ENCODE assay signal across 8 cellular contexts in the genomic region with DNA sequence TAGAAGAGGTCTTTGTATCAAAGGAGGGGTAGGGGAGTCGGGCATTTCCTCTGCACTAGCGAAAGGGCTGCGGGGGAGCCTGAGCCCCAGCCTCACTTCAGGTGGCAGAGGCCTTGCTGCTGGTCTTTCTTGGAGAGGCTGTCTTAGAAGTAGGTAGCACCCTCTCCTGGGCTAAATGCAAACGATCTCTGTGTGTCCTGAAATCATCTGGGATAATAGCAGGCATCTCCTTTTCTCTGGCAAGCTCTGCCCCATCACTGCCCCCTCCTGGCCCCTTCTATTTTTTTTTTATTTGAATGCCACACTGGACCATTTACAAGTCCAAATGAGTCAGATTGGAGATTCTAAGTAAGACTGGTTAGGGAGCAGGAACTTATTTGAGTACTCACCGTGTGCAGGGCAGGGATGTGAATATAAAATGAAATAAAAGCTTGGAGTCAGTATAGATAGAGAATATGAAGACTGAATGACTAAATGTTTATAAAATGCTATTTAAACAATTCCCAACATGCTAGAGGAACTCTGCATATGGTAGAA.
DNase-seq lines count a peak whose midpoint lies in the region; ATAC-seq and TF ChIP-seq lines count a peak whose summit lies in the region.

No MANE protein-coding gene starts in this region.

- no peak overlapping the region for H3K27ac Mint-ChIP-seq in activated naive CD4-positive, alpha-beta T cell treated with anti-CD3 and anti-CD28 coated beads for 36 hours
- no peak overlapping the region for H3K27ac Mint-ChIP-seq in osteocyte (ENCODE audit: unreplicated experiment)

- DNase-seq in EH (ENCODE audit: low read depth) (peak; percentile 95), HuH-7.5 (ENCODE audit: low spot score) (peak; percentile 78), NOMO-1 treated with DMSO at 0.1 percent for 48 hours (lab: John Stamatoyannopoulos, UW; ENCODE audit: unreplicated experiment) (peak; percentile 80), globus pallidus (ENCODE audit: low spot score) (peak; percentile 67), osteocyte (ENCODE audit: extremely low spot score, unreplicated experiment) (peak; percentile 90)
- DNase-seq in activated naive CD4-positive, alpha-beta T cell treated with anti-CD3 and anti-CD28 coated beads for 36 hours = peak; percentile 57

- intact Hi-C loops in activated naive CD4-positive, alpha-beta T cell treated with anti-CD3 and anti-CD28 coated beads for 36 hours (cut with micrococcal nuclease) = loop anchor here (1.0 to 5.0 kb wide), 5 partner anchors 192 to 856 kb away; no protein-coding TSS in a partner anchor

- H3K36me3 Mint-ChIP-seq in activated naive CD4-positive, alpha-beta T cell treated with anti-CD3 and anti-CD28 coated beads for 36 hours (ENCODE audit: low read depth) = no peaks in the 10 kb centered on the region
- H3K36me3 Mint-ChIP-seq in osteocyte (ENCODE audit: unreplicated experiment) = no peaks in the 10 kb centered on the region

- CTCF ChIA-PET in activated naive CD4-positive, alpha-beta T cell treated with anti-CD3 and anti-CD28 coated beads for 36 hours (lab: Charles Lee) = interaction anchor here (0.6 to 2.0 kb wide), 7 partner anchors 37 to 558 kb away, joined by 3 to 5 read pairs (median 3); no protein-coding TSS in a partner anchor

- peaks cover 19% of the 10 kb centered on the region for H3K27me3 Mint-ChIP-seq in activated naive CD4-positive, alpha-beta T cell treated with anti-CD3 and anti-CD28 coated beads for 36 hours (ENCODE audit: low read depth)
- peaks cover 5% of the 10 kb centered on the region for H3K27me3 Mint-ChIP-seq in osteocyte (ENCODE audit: unreplicated experiment)

- TF ChIP-seq CTCF in osteocyte (IDR thresholded peaks at IDR 0.05) = peak; percentile 98

- peaks cover 13% of the 10 kb centered on the region for H3K4me1 Mint-ChIP-seq in activated naive CD4-positive, alpha-beta T cell treated with anti-CD3 and anti-CD28 coated beads for 36 hours (ENCODE audit: low read depth)
- peaks cover 35% of the 10 kb centered on the region for H3K4me1 Mint-ChIP-seq in osteocyte (ENCODE audit: unreplicated experiment)

- no peak overlapping the region for H3K4me3 Mint-ChIP-seq in activated naive CD4-positive, alpha-beta T cell treated with anti-CD3 and anti-CD28 coated beads for 36 hours
- no peak overlapping the region for H3K4me3 Mint-ChIP-seq in osteocyte (ENCODE audit: unreplicated experiment)

- H3K9me3 Mint-ChIP-seq in activated naive CD4-positive, alpha-beta T cell treated with anti-CD3 and anti-CD28 coated beads for 36 hours = no peaks in the 10 kb centered on the region
- no peaks in the 10 kb centered on the region for H3K9me3 Mint-ChIP-seq in osteocyte (ENCODE audit: unreplicated experiment)

- ATAC-seq in GM21381 (IDR thresholded peaks at IDR 0.05; ENCODE audit: unreplicated experiment) (no peak), GM21825 (IDR thresholded peaks at IDR 0.05; ENCODE audit: unreplicated experiment) (no peak)
